ENCODE assay signal across 7 cellular contexts in genomic region chr15:76196286-76196948, GRCh38.
A peak's percentile ranks its signal among the peaks of the same experiment; 100 is the strongest.
DNase-seq lines count a peak whose midpoint lies in the region; ATAC-seq and TF ChIP-seq lines count a peak whose summit lies in the region.

No MANE protein-coding gene starts in this region.

- H3K27ac ChIP-seq in GM23338 (ENCODE audit: low read depth) = no peak overlapping the region

- H3K27me3 ChIP-seq in GM23338 (ENCODE audit: insufficient read depth) = peaks cover 7% of the 10 kb centered on the region; the same call in 1 of the 2 replicates
- H3K27me3 ChIP-seq in NT2/D1 (ENCODE audit: insufficient read depth, insufficient read length) = no peaks in the 10 kb centered on the region

- intact Hi-C loops in dendritic cell treated with granulocyte-macrophage colony-stimulating factor and Interleukin-4, amounts not matched to agents 40 ng/mL and 50 ng/mL, for 4 days (cut with micrococcal nuclease) = no loop called here

- H3K27me3 Mint-ChIP-seq in GM23338 (ENCODE audit: insufficient read depth, low read depth, poor library complexity) = peaks cover 14% of the 10 kb centered on the region
- peaks cover 28% of the 10 kb centered on the region for H3K27me3 Mint-ChIP-seq in dendritic cell treated with granulocyte-macrophage colony-stimulating factor and Interleukin-4, amounts not matched to agents 40 ng/mL and 50 ng/mL, for 4 days

- peak; percentile 16 for ATAC-seq in GM23338
- ATAC-seq in HG03159 (IDR thresholded peaks at IDR 0.05; ENCODE audit: unreplicated experiment) = no peak

- H3K9me3 ChIP-seq in NT2/D1 (ENCODE audit: insufficient read depth, low read length) = no peaks in the 10 kb centered on the region

- no peaks in the 10 kb centered on the region for H3K9me3 Mint-ChIP-seq in GM23338
- no peaks in the 10 kb centered on the region for H3K9me3 Mint-ChIP-seq in dendritic cell treated with granulocyte-macrophage colony-stimulating factor and Interleukin-4, amounts not matched to agents 40 ng/mL and 50 ng/mL, for 4 days

- no peaks in the 10 kb centered on the region for H3K36me3 Mint-ChIP-seq in GM23338 (ENCODE audit: low read depth)
- H3K36me3 Mint-ChIP-seq in dendritic cell treated with granulocyte-macrophage colony-stimulating factor and Interleukin-4, amounts not matched to agents 40 ng/mL and 50 ng/mL, for 4 days (ENCODE audit: low read depth) = peaks cover 27% of the 10 kb centered on the region

- no peak for TF ChIP-seq CTCF in GM23338 (conservative IDR thresholded peaks at IDR 0.05; ENCODE audit: low read depth in 2 of 2)

- H3K4me1 ChIP-seq in GM23338 (ENCODE audit: insufficient read depth) (no peaks in the 10 kb centered on the region), NT2/D1 (ENCODE audit: insufficient read depth, insufficient read length) (peaks cover 46% of the 10 kb centered on the region)

- H3K9me2 ChIP-seq in GM23338 (ENCODE audit: insufficient read depth) = no peaks in the 10 kb centered on the region

- H2AFZ ChIP-seq in GM23338 = no peak overlapping the region

- no peak for DNase-seq in GM23338 (ENCODE audit: low spot score)
- peak; percentile 36 for DNase-seq in NT2/D1 (ENCODE audit: low read depth, low spot score)
- DNase-seq in medulla oblongata (ENCODE audit: extremely low spot score) = peak; percentile 52
- DNase-seq in COLO668 (lab: John Stamatoyannopoulos, UW; ENCODE audit: unreplicated experiment) = no peak
- no peak for DNase-seq in stimulated activated naive CD4-positive, alpha-beta T cell (lab: John Stamatoyannopoulos, UW)

- H3K4me2 ChIP-seq in GM23338 = no peak overlapping the region

- H3K9ac ChIP-seq in NT2/D1 (ENCODE audit: insufficient read length, low read depth) = peak overlapping the region; percentile 37

- no peak overlapping the region for H3K4me3 Mint-ChIP-seq in GM23338
- H3K4me3 Mint-ChIP-seq in dendritic cell treated with granulocyte-macrophage colony-stimulating factor and Interleukin-4, amounts not matched to agents 40 ng/mL and 50 ng/mL, for 4 days = no peak overlapping the region

- peaks cover 21% of the 10 kb centered on the region for H3K4me1 Mint-ChIP-seq in GM23338
- H3K4me1 Mint-ChIP-seq in dendritic cell treated with granulocyte-macrophage colony-stimulating factor and Interleukin-4, amounts not matched to agents 40 ng/mL and 50 ng/mL, for 4 days (ENCODE audit: low read depth) = peaks cover 25% of the 10 kb centered on the region

- no peaks in the 10 kb centered on the region for H4K20me1 ChIP-seq in GM23338 (replicated peaks; ENCODE audit: insufficient read depth)

- no peaks in the 10 kb centered on the region for H3K36me3 ChIP-seq in GM23338 (ENCODE audit: insufficient read depth)
- no peaks in the 10 kb centered on the region for H3K36me3 ChIP-seq in NT2/D1 (ENCODE audit: insufficient read depth, insufficient read length, low read length)

- H3K79me2 ChIP-seq in GM23338 (replicated peaks; ENCODE audit: insufficient read depth) = no peaks in the 10 kb centered on the region

- H3K27ac Mint-ChIP-seq in GM23338 = no peak overlapping the region
- H3K27ac Mint-ChIP-seq in dendritic cell treated with granulocyte-macrophage colony-stimulating factor and Interleukin-4, amounts not matched to agents 40 ng/mL and 50 ng/mL, for 4 days = peak overlapping the region; percentile 67

- no peak overlapping the region for H3K4me3 ChIP-seq in GM23338
- no peak overlapping the region for H3K4me3 ChIP-seq in NT2/D1 (ENCODE audit: insufficient read length, low read depth)

- H3F3A ChIP-seq in GM23338 (replicated peaks; ENCODE audit: low read depth) = no peaks in the 10 kb centered on the region

TF ChIP-seq in GM23338, 12 proteins besides CTCF, POLR2A, EP300 and RAD21 (continues in another document):
- no peak for TF ChIP-seq CREB1 (CRISPR knock-in tag; IDR thresholded peaks at IDR 0.05; ENCODE audit: low read depth)
- no peak for TF ChIP-seq JUNB (IDR thresholded peaks at IDR 0.05; ENCODE audit: unreplicated experiment)
- no peak for TF ChIP-seq ETS1 (IDR thresholded peaks at IDR 0.05)
- no peak for TF ChIP-seq POLR2AphosphoS5 (IDR thresholded peaks at IDR 0.05; ENCODE audit: low read depth)
- TF ChIP-seq ZNF462 (CRISPR knock-in tag; IDR thresholded peaks at IDR 0.05) = no peak
- TF ChIP-seq EZH2phosphoT487 (IDR thresholded peaks at IDR 0.05; ENCODE audit: unreplicated experiment) = no peak

Comparison
In these comparisons a context has a peak if more than half of its experiments do, and no peak if none do; other contexts are left out.
1. DNase-seq: peak in NT2/D1 (single experiment) and medulla oblongata (single experiment); none in GM23338 (single experiment), COLO668 (single experiment) and stimulated activated naive CD4-positive, alpha-beta T cell (0 of 6).